Comparison of ENCODE assay signal across 21 cellular contexts in the genomic region with DNA sequence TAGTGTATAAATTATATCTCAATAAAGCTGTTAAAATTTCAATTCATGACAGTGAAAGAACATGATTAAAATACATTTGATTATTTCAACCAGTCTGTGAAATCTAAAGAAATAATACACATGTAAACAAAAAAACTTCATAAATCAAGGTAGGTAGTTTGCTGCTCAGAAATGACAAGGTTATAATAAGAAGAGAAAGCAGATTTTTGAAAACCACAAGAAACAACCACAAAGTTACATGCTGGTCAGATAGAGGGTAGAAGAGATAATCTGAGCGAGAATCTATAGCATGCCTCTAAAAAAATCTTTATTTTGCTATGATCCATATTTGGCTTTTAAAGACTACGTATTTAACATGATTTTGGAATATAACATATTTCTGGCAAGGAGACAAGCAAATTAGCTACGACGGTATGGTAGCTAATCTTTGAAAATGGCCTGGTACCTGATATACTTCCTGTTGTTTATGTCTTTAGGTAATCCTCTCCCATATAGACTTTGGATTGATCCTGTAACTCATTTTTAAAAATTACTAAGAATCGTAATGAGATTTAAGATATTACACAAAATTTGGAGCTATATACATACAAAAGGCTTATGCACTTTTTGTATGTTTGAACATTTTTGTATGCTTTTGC. TPM values are rescaled to one million over a fixed set of nuclear protein-coding genes. Genes with fewer than 3 reads are reported as not detected.
A peak's percentile ranks its signal among the peaks of the same experiment; 100 is the strongest.
DNase-seq lines count a peak whose midpoint lies in the region; ATAC-seq, FAIRE-seq and TF ChIP-seq lines count a peak whose summit lies in the region.
"Had no signal": no experiment of that assay in that cellular context is flagged by ENCODE, and none has a peak within 500 bp of the region (broad histone marks: within the 10 kb centered on the region; RNA-seq: fewer than 3 reads in every experiment).

No MANE protein-coding gene starts in this region.

- no peaks in the 10 kb centered on the region for H3K9me3 Mint-ChIP-seq in activated T-helper 17 cell treated with anti-CD3 and anti-CD28 coated beads, Interleukin-2, amount 50 U/mL, for 72 hours
- peaks cover 0 to 6% (median 0%) of the 10 kb centered on the region in 7 donors for H3K9me3 Mint-ChIP-seq in CD14-positive monocyte
- H3K9me3 Mint-ChIP-seq: activated B cell treated with CpG ODN at 0.5 μM for 24 hours had no signal

- H3K4me1 ChIP-seq in BLaER1 treated with 17β-estradiol and CSF1 and Interleukin-3, amounts not matched to agents 10 nM and 100 nM: peaks cover 8 to 28% (median 14%) of the 10 kb centered on the region in 10 experiments
- peaks cover 7% of the 10 kb centered on the region for H3K4me1 ChIP-seq in Karpas-422 (ENCODE audit: low read length)
- H3K4me1 ChIP-seq: gastrocnemius medialis, right atrium auricular region had no signal

- H3K4me2 ChIP-seq in BLaER1 treated with 17β-estradiol and CSF1 and Interleukin-3, amounts not matched to agents 10 nM and 100 nM: peak overlapping the region in 7 of 11 experiments; percentile 10 to 46 (median 22); a peak in 8 of 22 replicates
- no peak overlapping the region for H3K4me2 ChIP-seq in Karpas-422 (ENCODE audit: low read depth, low read length, poor library complexity, severe bottlenecking)

- no peak overlapping the region for H3K27ac ChIP-seq in BLaER1 treated with 17β-estradiol and CSF1 and Interleukin-3, amounts not matched to agents 10 nM and 100 nM
- H3K27ac ChIP-seq in Karpas-422 (ENCODE audit: low read length): no peak overlapping the region
- H3K27ac ChIP-seq: gastrocnemius medialis, right atrium auricular region, upper lobe of left lung had no signal

- no peaks in the 10 kb centered on the region for H3K36me3 ChIP-seq in BLaER1 treated with 17β-estradiol and CSF1 and Interleukin-3, amounts not matched to agents 10 nM and 100 nM
- no peaks in the 10 kb centered on the region for H3K36me3 ChIP-seq in Karpas-422 (ENCODE audit: insufficient read depth, low read length)
- H3K36me3 ChIP-seq: gastrocnemius medialis, right atrium auricular region, upper lobe of left lung had no signal

- no peaks in the 10 kb centered on the region for H3K36me3 Mint-ChIP-seq in activated T-helper 17 cell treated with anti-CD3 and anti-CD28 coated beads, Interleukin-2, amount 50 U/mL, for 72 hours (ENCODE audit: low read depth)
- H3K36me3 Mint-ChIP-seq in CD14-positive monocyte: no peaks in the 10 kb centered on the region

- peak; percentile 71 for ATAC-seq in activated T-helper 17 cell treated with anti-CD3 and anti-CD28 coated beads, Interleukin-2, amount 50 U/mL, for 72 hours (replicated peaks)
- ATAC-seq: esophagus mucosa, gastrocnemius medialis had no signal

- no peak for TF ChIP-seq CTCF in CD14-positive monocyte (IDR thresholded peaks at IDR 0.05)

- peaks cover 7 to 24% (median 17%) of the 10 kb centered on the region in 11 experiments; a peak in 21 of 22 replicates for H3K9me3 ChIP-seq in BLaER1 treated with 17β-estradiol and CSF1 and Interleukin-3, amounts not matched to agents 10 nM and 100 nM (replicated peaks in 1 of 11)
- H3K9me3 ChIP-seq in Karpas-422 (ENCODE audit: low read length): peaks cover 4% of the 10 kb centered on the region; the same call in 1 of the 2 replicates
- H3K9me3 ChIP-seq: gastrocnemius medialis, right atrium auricular region, upper lobe of left lung had no signal

- intact Hi-C loops in CD14-positive monocyte (cut with micrococcal nuclease): no loop called here

- H3K79me2 ChIP-seq in Karpas-422 (ENCODE audit: low read length): no peaks in the 10 kb centered on the region

- H3K4me3 ChIP-seq in BLaER1 treated with 17β-estradiol and CSF1 and Interleukin-3, amounts not matched to agents 10 nM and 100 nM: no peak overlapping the region
- H3K4me3 ChIP-seq in Karpas-422 (ENCODE audit: low read length): no peak overlapping the region
- H3K4me3 ChIP-seq: gastrocnemius medialis, right atrium auricular region, upper lobe of left lung had no signal

- H3K9me2 ChIP-seq in Karpas-422 (replicated peaks; ENCODE audit: insufficient read depth, low read length): no peaks in the 10 kb centered on the region

- peak; percentile 27 for FAIRE-seq in A204.1 (lab: Jason Lieb, UNC)
- FAIRE-seq: D721Med had no signal

- H3K27me3 Mint-ChIP-seq in activated T-helper 17 cell treated with anti-CD3 and anti-CD28 coated beads, Interleukin-2, amount 50 U/mL, for 72 hours: no peaks in the 10 kb centered on the region
- no peaks in the 10 kb centered on the region for H3K27me3 Mint-ChIP-seq in CD14-positive monocyte (ENCODE audit: low read depth in 3 of 3)
- H3K27me3 Mint-ChIP-seq: activated B cell treated with CpG ODN at 0.5 μM for 24 hours had no signal

- H3K9ac ChIP-seq in BLaER1 treated with 17β-estradiol and CSF1 and Interleukin-3, amounts not matched to agents 10 nM and 100 nM: no peak overlapping the region
- no peak overlapping the region for H3K9ac ChIP-seq in Karpas-422 (ENCODE audit: low read length)

- peak overlapping the region; percentile 75 for H2AFZ ChIP-seq in Karpas-422 (ENCODE audit: low read length)

- H3K27me3 ChIP-seq in BLaER1 treated with 17β-estradiol and CSF1 and Interleukin-3, amounts not matched to agents 10 nM and 100 nM: no peaks in the 10 kb centered on the region
- H3K27me3 ChIP-seq in Karpas-422 (ENCODE audit: low read length): no peaks in the 10 kb centered on the region
- H3K27me3 ChIP-seq: gastrocnemius medialis, right atrium auricular region, upper lobe of left lung had no signal

- peaks cover 9% of the 10 kb centered on the region for H3K4me1 Mint-ChIP-seq in activated T-helper 17 cell treated with anti-CD3 and anti-CD28 coated beads, Interleukin-2, amount 50 U/mL, for 72 hours
- peaks cover 28% of the 10 kb centered on the region for H3K4me1 Mint-ChIP-seq in CD14-positive monocyte

- H3K4me3 Mint-ChIP-seq in activated T-helper 17 cell treated with anti-CD3 and anti-CD28 coated beads, Interleukin-2, amount 50 U/mL, for 72 hours: peak overlapping the region; percentile 35
- no peak overlapping the region for H3K4me3 Mint-ChIP-seq in CD14-positive monocyte
- H3K4me3 Mint-ChIP-seq: activated B cell treated with CpG ODN at 0.5 μM for 24 hours had no signal

- H4K20me1 ChIP-seq in BLaER1 treated with 17β-estradiol and CSF1 and Interleukin-3, amounts not matched to agents 10 nM and 100 nM: no peaks in the 10 kb centered on the region
- H4K20me1 ChIP-seq in Karpas-422 (ENCODE audit: insufficient read depth, low read depth, low read length): no peaks in the 10 kb centered on the region

- DNase-seq in Karpas-422 (no peak), occipital lobe (lab: John Stamatoyannopoulos, UW) (no peak), SIG-M5 (lab: John Stamatoyannopoulos, UW) (no peak), AG08396 (ENCODE audit: low spot score) (no peak), CD14-positive monocyte (ENCODE audit: low spot score) (no peak)
- DNase-seq: activated B cell treated with CpG ODN at 0.5 μM for 24 hours; activated effector memory CD4-positive, alpha-beta T cell treated with anti-CD3 and anti-CD28 coated beads, Interleukin-2, amount 50 U/mL, for 16 hours; anterior cingulate cortex; gastrocnemius medialis; NCI-H1417 treated with DMSO at 0.1 percent for 48 hours; NCI-H69; SHP77 treated with DMSO at 0.1 percent for 48 hours; stimulated activated CD4-positive, alpha-beta T cell treated with anti-CD3 and anti-CD28 coated beads, Interleukin-12 subunit alpha, Interleukin-12 subunit beta, amount 100 ng/mL, for 4 hours; stimulated activated CD8-positive, alpha-beta memory T cell treated with anti-CD3 and anti-CD28 coated beads, Interleukin-4, amount 100 ng/mL, for 48 hours; upper lobe of left lung had no signal

- no peak overlapping the region for H3K27ac Mint-ChIP-seq in activated T-helper 17 cell treated with anti-CD3 and anti-CD28 coated beads, Interleukin-2, amount 50 U/mL, for 72 hours
- no peak overlapping the region for H3K27ac Mint-ChIP-seq in CD14-positive monocyte
- H3K27ac Mint-ChIP-seq: activated B cell treated with CpG ODN at 0.5 μM for 24 hours had no signal

RNA-seq across cellular contexts. Expression of a gene that starts 23.5 kb away (rescaled TPM):
- 37.6 and 50.5 TPM in 2 replicates for total RNA-seq in Karpas-422 (2014; rRNA removed; shearing (Covaris generic); ENCODE audit: low replicate concordance)
- total RNA-seq in activated T-helper 17 cell treated with anti-CD3 and anti-CD28 coated beads, Interleukin-2, amount 50 U/mL, for 72 hours: 10 to 100 TPM; 18.4 to 27.2 TPM
- total RNA-seq in occipital lobe: 17.8 TPM
- polyA plus RNA-seq in CD14-positive monocyte: 10 to 100 TPM; 52.8 to 68.4 TPM
